ENCODE assay signal across 6 cellular contexts in genomic region chr19:6282393-6282792, GRCh38. TPM values are rescaled to one million over a fixed set of nuclear protein-coding genes. Genes with fewer than 3 reads are reported as not detected.
"Had no signal": no experiment of that assay in that cellular context is flagged by ENCODE, and none has a peak within 500 bp of the region (broad histone marks: within the 10 kb centered on the region; RNA-seq: fewer than 3 reads in every experiment).

No MANE protein-coding gene starts in this region.

RNA-seq across cellular contexts. Expression of gene ACER1, which starts 51.0 kb away (rescaled TPM):
- total RNA-seq: activated CD4-positive, alpha-beta T cell treated with anti-CD3 and anti-CD28 coated beads for 36 hours; ascending aorta; bronchial epithelial cell; cardiac muscle cell; chondrocyte; WTC11 had no signal
- polyA plus RNA-seq: cardiac muscle cell had no signal
